ENCODE assay signal across 15 cellular contexts in genomic region chr4:174334628-174335027, GRCh38. TPM values are rescaled to one million over a fixed set of nuclear protein-coding genes. Genes with fewer than 3 reads are reported as not detected.
DNase-seq lines count a peak whose midpoint lies in the region; ATAC-seq and TF ChIP-seq lines count a peak whose summit lies in the region.
"Had no signal": no experiment of that assay in that cellular context is flagged by ENCODE, and none has a peak within 500 bp of the region (broad histone marks: within the 10 kb centered on the region; RNA-seq: fewer than 3 reads in every experiment).

No MANE protein-coding gene starts in this region.

- TF ChIP-seq CTCF in esophagus squamous epithelium (IDR thresholded peaks at IDR 0.05) (no peak), chondrocyte (IDR thresholded peaks at IDR 0.05) (no peak), ascending aorta (IDR thresholded peaks at IDR 0.05) (no peak)

- no peak for TF ChIP-seq POLR2A in esophagus squamous epithelium (IDR thresholded peaks at IDR 0.05)

- 29 to 54% methylated on average over 3 of the region's 3 CpGs for WGBS in esophagus squamous epithelium, 2 donors

- H3K36me3 ChIP-seq in esophagus squamous epithelium (no peaks in the 10 kb centered on the region), ascending aorta (no peaks in the 10 kb centered on the region)
- H3K36me3 ChIP-seq: upper lobe of left lung had no signal

- H3K9me3 Mint-ChIP-seq in chondrocyte (ENCODE audit: low read depth), result no peaks in the 10 kb centered on the region
- H3K9me3 Mint-ChIP-seq: CD8-positive, alpha-beta T cell had no signal

- H3K4me3 ChIP-seq in esophagus squamous epithelium (no peak overlapping the region), ascending aorta (no peak overlapping the region)
- H3K4me3 ChIP-seq: gastroesophageal sphincter, upper lobe of left lung had no signal

- peaks cover 0 to 25% (median 0%) of the 10 kb centered on the region in 3 donors for H3K4me1 ChIP-seq in esophagus squamous epithelium
- H3K4me1 ChIP-seq in ascending aorta, result peaks cover 0 to 3% of the 10 kb centered on the region in 2 donors
- H3K4me1 ChIP-seq: gastroesophageal sphincter, parathyroid adenoma, upper lobe of left lung had no signal

- peak overlapping the region; percentile 3 to 59 (median 35) for H3K27ac ChIP-seq in esophagus squamous epithelium
- no peak overlapping the region for H3K27ac ChIP-seq in ascending aorta
- H3K27ac ChIP-seq: gastroesophageal sphincter, parathyroid adenoma, upper lobe of left lung had no signal

- intact Hi-C loops in esophagus squamous epithelium (cut with DNase I) (no loop called here), ascending aorta (cut with DNase I) (no loop called here)

- no peaks in the 10 kb centered on the region for H3K9me3 ChIP-seq in esophagus squamous epithelium
- H3K9me3 ChIP-seq in ascending aorta, result no peaks in the 10 kb centered on the region
- H3K9me3 ChIP-seq: gastroesophageal sphincter, upper lobe of left lung had no signal

- H3K4me3 Mint-ChIP-seq in chondrocyte (ENCODE audit: unreplicated experiment), result no peak overlapping the region
- H3K4me3 Mint-ChIP-seq: CD8-positive, alpha-beta T cell had no signal

- H3K27me3 ChIP-seq in esophagus squamous epithelium (no peaks in the 10 kb centered on the region), ascending aorta (no peaks in the 10 kb centered on the region)
- H3K27me3 ChIP-seq: gastroesophageal sphincter, upper lobe of left lung had no signal

- no peaks in the 10 kb centered on the region for H3K27me3 Mint-ChIP-seq in chondrocyte (ENCODE audit: low read depth)

- peaks cover 11% of the 10 kb centered on the region for H3K4me1 Mint-ChIP-seq in chondrocyte (ENCODE audit: low read depth)

- ATAC-seq in GM18909 (IDR thresholded peaks at IDR 0.05; ENCODE audit: poor library complexity, unreplicated experiment) (peak; percentile 97), GM21737 (IDR thresholded peaks at IDR 0.05; ENCODE audit: unreplicated experiment) (peak; percentile 94), HG03139 (IDR thresholded peaks at IDR 0.05; ENCODE audit: unreplicated experiment) (peak; percentile 90)
- ATAC-seq: activated CD4-positive, CD25-positive, alpha-beta regulatory T cell treated with anti-CD3 and anti-CD28 coated beads, Interleukin-2, amount 50 U/mL, for 24 hours; CD8-positive, alpha-beta T cell; gastroesophageal sphincter; left ventricle myocardium superior had no signal

- no peak overlapping the region for H3K27ac Mint-ChIP-seq in chondrocyte (ENCODE audit: unreplicated experiment)
- H3K27ac Mint-ChIP-seq: CD8-positive, alpha-beta T cell had no signal

- DNase-seq in esophagus squamous epithelium (lab: John Stamatoyannopoulos, UW) (no peak), T-helper 1 cell (no peak), T-helper 9 cell (no peak), chondrocyte (ENCODE audit: low spot score) (no peak), ascending aorta (ENCODE audit: low spot score in 2 of 2) (no peak)
- DNase-seq: CD8-positive, alpha-beta T cell; left ventricle myocardium superior; NCI-H345; upper lobe of left lung had no signal

- no peaks in the 10 kb centered on the region for H3K36me3 Mint-ChIP-seq in chondrocyte (ENCODE audit: low read depth)
- H3K36me3 Mint-ChIP-seq: CD8-positive, alpha-beta T cell had no signal

RNA-seq across cellular contexts. Expression of gene CEP44, which starts 50.9 kb away (rescaled TPM):
- 10 to 100 TPM in 2 of 4 donors, 1 to 10 TPM in 2; 5.5 to 14.4 (median 11.4) TPM for total RNA-seq in esophagus squamous epithelium
- total RNA-seq in chondrocyte, result 8.6 to 12.4 TPM (median 8.7 TPM) in 3 replicates
- total RNA-seq in ascending aorta, result 5.7 TPM

RNA-seq across cellular contexts. Expression of gene FBXO8, which starts 51.2 kb away (rescaled TPM):
- total RNA-seq in esophagus squamous epithelium, result 10 to 100 TPM; 19.1 to 38.0 (median 26.4) TPM
- 16.4 to 20.7 TPM (median 18.9 TPM) in 3 replicates for total RNA-seq in chondrocyte
- total RNA-seq in ascending aorta, result 15.5 TPM

Comparison
In these comparisons a context has a peak if more than half of its experiments do, and no peak if none do; other contexts are left out.
1. H3K27ac ChIP-seq: peak in esophagus squamous epithelium (4 of 4); none in ascending aorta (0 of 2).
2. Peak in every context shown above with its lines, with median percentiles within 50 percentile points of each other: ATAC-seq.